Comparison of ENCODE assay signal across 20 cellular contexts in genomic region chr7:33712020-33712414, GRCh38.
DNase-seq lines count a peak whose midpoint lies in the region; ATAC-seq, FAIRE-seq and TF ChIP-seq lines count a peak whose summit lies in the region.
"Had no signal": no experiment of that assay in that cellular context is flagged by ENCODE, and none has a peak within 500 bp of the region (broad histone marks: within the 10 kb centered on the region; RNA-seq: fewer than 3 reads in every experiment).

No MANE protein-coding gene starts in this region.

- no peak overlapping the region for H2BK20ac ChIP-seq in H1 (ENCODE audit: low read length)

- no peak overlapping the region for H2BK12ac ChIP-seq in H1 (ENCODE audit: low read depth, low read length)

- H4K8ac ChIP-seq in H1 (ENCODE audit: extremely low read depth, insufficient read depth, low read length) (no peak overlapping the region), mesendoderm (ENCODE audit: low read depth, low read length) (no peak overlapping the region)

- H4K20me1 ChIP-seq in HepG2 (ENCODE audit: insufficient read depth, low read length) (no peaks in the 10 kb centered on the region), H1 (replicated peaks in 1 of 2; ENCODE audit: control insufficient read depth in 1 of 2, insufficient read depth in 2 of 2, low read length in 2 of 2) (no peaks in the 10 kb centered on the region)
- H4K20me1 ChIP-seq: BLaER1 had no signal

- no peak overlapping the region for H4K5ac ChIP-seq in H1 (ENCODE audit: insufficient read length, low read depth, low read length)
- H4K5ac ChIP-seq in mesendoderm (ENCODE audit: low read length), result no peak overlapping the region

- no peaks in the 10 kb centered on the region for H3K36me3 Mint-ChIP-seq in activated CD8-positive, alpha-beta T cell treated with anti-CD3 and anti-CD28 coated beads for 36 hours (ENCODE audit: low read depth)
- H3K36me3 Mint-ChIP-seq: CD14-positive monocyte, IgD-negative memory B cell had no signal

- no peak overlapping the region for H3K27ac Mint-ChIP-seq in activated CD8-positive, alpha-beta T cell treated with anti-CD3 and anti-CD28 coated beads for 36 hours
- H3K27ac Mint-ChIP-seq: CD14-positive monocyte, H9, IgD-negative memory B cell had no signal

- H3K4me2 ChIP-seq in HepG2 (ENCODE audit: low read depth, low read length), result peak overlapping the region; percentile 44
- H3K4me2 ChIP-seq in H1 (ENCODE audit: insufficient read depth in 1 of 2, low read depth in 2 of 2, low read length in 2 of 2), result no peak overlapping the region
- no peak overlapping the region for H3K4me2 ChIP-seq in mesendoderm (ENCODE audit: low read length)
- H3K4me2 ChIP-seq: BLaER1 had no signal

- no peak overlapping the region for H3K4ac ChIP-seq in H1 (replicated peaks; ENCODE audit: insufficient read length, low read depth, low read length)
- no peak overlapping the region for H3K4ac ChIP-seq in mesendoderm (ENCODE audit: low read depth, low read length)

- no peak overlapping the region for H2BK120ac ChIP-seq in H1 (replicated peaks; ENCODE audit: low read depth, low read length)
- peak overlapping the region; percentile 15 for H2BK120ac ChIP-seq in mesendoderm (ENCODE audit: low read depth, low read length)

- in situ Hi-C loops in HepG2 (cut with HindIII; ENCODE audit: extremely low pct_ligation_motif_present, low pct_unique_long_range_greater_than_20kb), result loop anchor here (25.0 kb wide), 1 partner anchor 525 kb away; no protein-coding TSS in a partner anchor

- H2AFZ ChIP-seq in HepG2 (ENCODE audit: low read length) (no peak overlapping the region), H1 (ENCODE audit: low read length) (no peak overlapping the region)
- H2AFZ ChIP-seq: GM23248 had no signal

- no peaks in the 10 kb centered on the region for H3K9me3 Mint-ChIP-seq in activated CD8-positive, alpha-beta T cell treated with anti-CD3 and anti-CD28 coated beads for 36 hours
- H3K9me3 Mint-ChIP-seq: CD14-positive monocyte, H9 had no signal

- no peak overlapping the region for H3K14ac ChIP-seq in H1 (ENCODE audit: insufficient read length)

- H3K27me3 Mint-ChIP-seq in activated CD8-positive, alpha-beta T cell treated with anti-CD3 and anti-CD28 coated beads for 36 hours, result no peaks in the 10 kb centered on the region
- H3K27me3 Mint-ChIP-seq: CD4-positive, alpha-beta memory T cell had no signal

- no peaks in the 10 kb centered on the region for H3K79me1 ChIP-seq in H1 (ENCODE audit: low read depth, low read length)
- H3K79me1 ChIP-seq in mesendoderm (ENCODE audit: low read length), result no peaks in the 10 kb centered on the region

- H3K18ac ChIP-seq in H1 (ENCODE audit: extremely low read depth, low read length) (no peak overlapping the region), mesendoderm (ENCODE audit: low read length) (peak overlapping the region; percentile 31)

- no peak overlapping the region for H4K91ac ChIP-seq in H1 (replicated peaks; ENCODE audit: insufficient read length, low read length)

- H3K36me3 ChIP-seq in HepG2 (replicated peaks in 1 of 2; ENCODE audit: control insufficient read depth in 1 of 2, insufficient read depth in 2 of 2, low read length in 2 of 2) (no peaks in the 10 kb centered on the region), right lobe of liver (no peaks in the 10 kb centered on the region), H1 (ENCODE audit: control insufficient read depth in 2 of 4, insufficient read depth in 4 of 4, low read length in 3 of 4) (no peaks in the 10 kb centered on the region), mesendoderm (ENCODE audit: control insufficient read depth, insufficient read depth, low read length) (no peaks in the 10 kb centered on the region), H7 (replicated peaks; ENCODE audit: control insufficient read depth, insufficient read depth, low read length) (no peaks in the 10 kb centered on the region), tibial nerve (no peaks in the 10 kb centered on the region)
- H3K36me3 ChIP-seq: BLaER1 had no signal

- POLR2A ChIA-PET in HepG2 (lab: Yijun Ruan, JAX) (no interaction called here), H1 (lab: Charles Lee; ENCODE audit: partially characterized antibody) (interaction anchor here (0.9 kb wide), 1 partner anchor 10 kb away, joined by 3 read pairs; no protein-coding TSS in a partner anchor)
- POLR2A ChIA-PET in activated CD8-positive, alpha-beta T cell treated with anti-CD3 and anti-CD28 coated beads for 36 hours (lab: Charles Lee), result no interaction called here

- no peak for TF ChIP-seq RAD21 in HepG2 (CRISPR knock-in tag; IDR thresholded peaks at IDR 0.05)
- no peak for TF ChIP-seq RAD21 in H1 (IDR thresholded peaks at IDR 0.05 in 1 of 2, conservative IDR thresholded peaks at IDR 0.05 in 1 of 2; ENCODE audit: low read depth in 2 of 2, low read length in 2 of 2)

- H3K9me3 ChIP-seq in HepG2 (ENCODE audit: low read length) (no peaks in the 10 kb centered on the region), right lobe of liver (no peaks in the 10 kb centered on the region), H1 (ENCODE audit: insufficient read depth in 2 of 2, low read depth in 1 of 2, low read length in 1 of 2) (no peaks in the 10 kb centered on the region), tibial nerve (no peaks in the 10 kb centered on the region)
- H3K9me3 ChIP-seq: BLaER1 had no signal

- no peak overlapping the region for H3K56ac ChIP-seq in H1 (replicated peaks; ENCODE audit: insufficient read length, low read depth, low read length)
- peak overlapping the region; percentile 10 for H3K56ac ChIP-seq in mesendoderm (ENCODE audit: low read length)

- no peak overlapping the region for H3K9ac ChIP-seq in HepG2 (ENCODE audit: insufficient read depth, low read depth, low read length)
- no peak overlapping the region for H3K9ac ChIP-seq in H1 (replicated peaks in 1 of 4; ENCODE audit: extremely low read depth in 1 of 4, low read depth in 3 of 4, low read length in 3 of 4)
- no peak overlapping the region for H3K9ac ChIP-seq in mesendoderm (ENCODE audit: low read length)
- H3K9ac ChIP-seq: BLaER1, GM23248 had no signal

- H3K27ac ChIP-seq in HepG2 (ENCODE audit: extremely low read length, insufficient read depth, low read length), result no peak overlapping the region
- no peak overlapping the region for H3K27ac ChIP-seq in right lobe of liver
- H3K27ac ChIP-seq in H1 (ENCODE audit: low read depth, low read length), result no peak overlapping the region
- H3K27ac ChIP-seq in mesendoderm (ENCODE audit: low read depth, low read length), result no peak overlapping the region
- no peak overlapping the region for H3K27ac ChIP-seq in tibial nerve
- H3K27ac ChIP-seq: BLaER1, GM23248, HL-60 had no signal

- H3K79me2 ChIP-seq in HepG2 (ENCODE audit: insufficient read depth, low read length) (no peaks in the 10 kb centered on the region), H1 (ENCODE audit: control insufficient read depth in 1 of 2, insufficient read depth in 2 of 2, low read length in 2 of 2) (no peaks in the 10 kb centered on the region), mesendoderm (ENCODE audit: control insufficient read depth, insufficient read depth, low read length) (no peaks in the 10 kb centered on the region)

- FAIRE-seq in HepG2 (lab: Jason Lieb, UNC), result no peak
- FAIRE-seq in H1 (lab: Jason Lieb, UNC), result no peak
- FAIRE-seq: GM12892, GM18507 had no signal

- no peak overlapping the region for H2BK15ac ChIP-seq in H1 (ENCODE audit: low read length)
- H2BK15ac ChIP-seq in mesendoderm (replicated peaks; ENCODE audit: low read depth), result no peak overlapping the region

- H3K4me3 Mint-ChIP-seq in activated CD8-positive, alpha-beta T cell treated with anti-CD3 and anti-CD28 coated beads for 36 hours, result no peak overlapping the region
- H3K4me3 Mint-ChIP-seq: CD14-positive monocyte; CD4-positive, alpha-beta memory T cell; H9; IgD-negative memory B cell had no signal

- no peak overlapping the region for H2AK5ac ChIP-seq in H1 (ENCODE audit: low read depth, low read length)
- no peak overlapping the region for H2AK5ac ChIP-seq in mesendoderm (ENCODE audit: low read length)

- TF ChIP-seq EP300 in HepG2 (IDR thresholded peaks at IDR 0.05; ENCODE audit: low read depth in 2 of 2, low read length in 2 of 2) (no peak), HepG2 (CRISPR knock-in tag; IDR thresholded peaks at IDR 0.05; ENCODE audit: borderline replicate concordance) (no peak), H1 (IDR thresholded peaks at IDR 0.05; ENCODE audit: borderline replicate concordance in 1 of 2, low read depth in 2 of 2, low read length in 2 of 2) (no peak), tibial nerve (IDR thresholded peaks at IDR 0.05) (no peak)

- no peaks in the 10 kb centered on the region for H3K4me1 Mint-ChIP-seq in activated CD8-positive, alpha-beta T cell treated with anti-CD3 and anti-CD28 coated beads for 36 hours (ENCODE audit: low read depth)
- H3K4me1 Mint-ChIP-seq: CD14-positive monocyte; CD4-positive, alpha-beta memory T cell; IgD-negative memory B cell had no signal

- BruUV-seq in HepG2 (replicated peaks; lab: Mats Ljungman, UMichigan), result no TSS peak

- no peak for TF ChIP-seq CTCF in HepG2 (CRISPR knock-in tag; IDR thresholded peaks at IDR 0.05)
- no peak for TF ChIP-seq CTCF in right lobe of liver (IDR thresholded peaks at IDR 0.05)
- TF ChIP-seq CTCF in H1 (IDR thresholded peaks at IDR 0.05; ENCODE audit: control extremely low read depth in 1 of 3, insufficient read depth in 1 of 3, low read depth in 1 of 3, low read length in 3 of 3), result no peak
- no peak for TF ChIP-seq CTCF in tibial nerve (IDR thresholded peaks at IDR 0.05)
- TF ChIP-seq CTCF in activated CD8-positive, alpha-beta T cell treated with anti-CD3 and anti-CD28 coated beads for 36 hours (IDR thresholded peaks at IDR 0.05), result no peak

- H3K4me1 ChIP-seq in HepG2 (ENCODE audit: insufficient read depth, low read length) (peaks cover 23% of the 10 kb centered on the region), right lobe of liver (peaks cover 0 to 11% (median 0%) of the 10 kb centered on the region in 4 donors), H1 (replicated peaks in 1 of 4; ENCODE audit: control insufficient read depth in 3 of 4, insufficient read depth in 4 of 4, low read length in 3 of 4) (peaks cover 0 to 11% (median 3%) of the 10 kb centered on the region in 4 experiments; a peak in 3 of 7 replicates), mesendoderm (ENCODE audit: control insufficient read depth, low read depth, low read length) (peaks cover 4% of the 10 kb centered on the region), tibial nerve (peaks cover 0 to 10% (median 2%) of the 10 kb centered on the region in 4 donors)
- H3K4me1 ChIP-seq: BLaER1 had no signal

- CTCF ChIA-PET in HepG2 (lab: Yijun Ruan, JAX; ENCODE audit: low intra/inter-chr PET ratio, low total read pairs) (no interaction called here), H1 (lab: Charles Lee; ENCODE audit: partially characterized antibody) (interaction anchor here (0.9 to 3.1 kb wide), 3 partner anchors 9 to 45 kb away, joined by 4 to 7 read pairs (median 4); no protein-coding TSS in a partner anchor)
- CTCF ChIA-PET in activated CD8-positive, alpha-beta T cell treated with anti-CD3 and anti-CD28 coated beads for 36 hours (lab: Charles Lee), result interaction anchor here (0.8 kb wide), 1 partner anchor 198 kb away, joined by 3 read pairs; no protein-coding TSS in a partner anchor

- DNase-seq in HepG2 (ENCODE audit: low spot score), result no peak
- DNase-seq in right lobe of liver, result no peak
- DNase-seq in H1 (ENCODE audit: low read depth in 1 of 2, low spot score in 2 of 2), result no peak
- DNase-seq in mesendoderm, result no peak
- DNase-seq in H7, result no peak
- no peak for DNase-seq in activated T-cell treated with anti-CD3 and anti-CD28 coated beads, Interleukin-2, amount 50 U/mL, for 1 hour
- DNase-seq in tibial nerve (ENCODE audit: low spot score in 2 of 2), result no peak
- DNase-seq in activated CD8-positive, alpha-beta T cell treated with anti-CD3 and anti-CD28 coated beads for 36 hours, result no peak
- DNase-seq: 8988T; CD4-positive, alpha-beta memory T cell; DMS79; GDM1; GM23248; H9 had no signal

- no peak overlapping the region for H3K23ac ChIP-seq in H1 (ENCODE audit: insufficient read length)
- no peak overlapping the region for H3K23ac ChIP-seq in mesendoderm (ENCODE audit: low read length)

- no peak overlapping the region for H3K4me3 ChIP-seq in HepG2 (replicated peaks in 1 of 3; ENCODE audit: insufficient read depth in 1 of 3, low read depth in 2 of 3, low read length in 3 of 3)
- no peak overlapping the region for H3K4me3 ChIP-seq in right lobe of liver
- no peak overlapping the region for H3K4me3 ChIP-seq in H1 (ENCODE audit: extremely low read depth in 1 of 4, insufficient read depth in 2 of 4, low read depth in 3 of 4, low read length in 4 of 4)
- H3K4me3 ChIP-seq in mesendoderm (ENCODE audit: low read length), result no peak overlapping the region
- H3K4me3 ChIP-seq in H7 (ENCODE audit: insufficient read depth, low read depth, low read length), result no peak overlapping the region
- H3K4me3 ChIP-seq in tibial nerve, result no peak overlapping the region
- H3K4me3 ChIP-seq: BLaER1, GM23248 had no signal

- no peak for TF ChIP-seq POLR2A in HepG2 (IDR thresholded peaks at IDR 0.05; ENCODE audit: insufficient read depth in 1 of 2, low read depth in 2 of 2, low read length in 2 of 2)
- no peak for TF ChIP-seq POLR2A in right lobe of liver (IDR thresholded peaks at IDR 0.05)
- no peak for TF ChIP-seq POLR2A in H1 (IDR thresholded peaks at IDR 0.05; ENCODE audit: control extremely low read depth in 1 of 2, low read depth in 2 of 2, low read length in 2 of 2)
- TF ChIP-seq POLR2A in tibial nerve (IDR thresholded peaks at IDR 0.05), result no peak

- no peaks in the 10 kb centered on the region for H3K23me2 ChIP-seq in H1 (ENCODE audit: low read depth, low read length)

- 38% methylated on average over 4 of the region's 4 CpGs for WGBS in HepG2 (ENCODE audit: low lambda C conversion rate)
- 73% methylated on average over 4 of the region's 4 CpGs for WGBS in right lobe of liver (ENCODE audit: insufficient coverage, low coverage, low lambda C conversion rate, missing lambda C conversion rate)
- 93% methylated on average over 4 of the region's 4 CpGs; no CpG with 5 or more reads in 1 of the 2 experiments for WGBS in H1 (ENCODE audit: extremely low coverage in 1 of 2, insufficient coverage in 1 of 2, insufficient read length in 1 of 2, insufficient replicate concordance in 2 of 2, low coverage in 1 of 2, low lambda C conversion rate in 2 of 2, missing lambda C conversion rate in 1 of 2), 2 experiments
- WGBS in mesendoderm (ENCODE audit: extremely low coverage, insufficient coverage, low lambda C conversion rate), result no CpG with 5 or more reads among the region's 4 CpGs
- 94% methylated on average over 4 of the region's 4 CpGs for WGBS in tibial nerve, 2 donors

- H2BK5ac ChIP-seq in H1 (ENCODE audit: low read depth, low read length) (no peak overlapping the region), mesendoderm (ENCODE audit: low read length) (peak overlapping the region; percentile 24)

- H3K27me3 ChIP-seq in HepG2 (ENCODE audit: control insufficient read depth in 1 of 2, insufficient read depth in 2 of 2, low read length in 2 of 2) (no peaks in the 10 kb centered on the region), right lobe of liver (no peaks in the 10 kb centered on the region), H1 (replicated peaks in 1 of 4; ENCODE audit: control insufficient read depth in 3 of 4, extremely low read depth in 1 of 4, insufficient read depth in 3 of 4, low read length in 3 of 4) (peaks cover 0 to 2% (median 0%) of the 10 kb centered on the region in 4 experiments; a peak in 1 of 7 replicates), mesendoderm (ENCODE audit: insufficient read depth, low read length, poor library complexity) (no peaks in the 10 kb centered on the region), H7 (ENCODE audit: control insufficient read depth, insufficient read depth, low read length) (no peaks in the 10 kb centered on the region; the same call in 1 of the 2 replicates), tibial nerve (no peaks in the 10 kb centered on the region)
- H3K27me3 ChIP-seq: BLaER1 had no signal

- intact Hi-C loops in HepG2 (cut with micrococcal nuclease; ENCODE audit: unreplicated experiment) (no loop called here), right lobe of liver (cut with DNase I) (no loop called here)
- intact Hi-C loops in activated CD8-positive, alpha-beta T cell treated with anti-CD3 and anti-CD28 coated beads for 36 hours (cut with micrococcal nuclease), result no loop called here

- ATAC-seq in HepG2, result no peak
- no peak for ATAC-seq in right lobe of liver
- ATAC-seq in activated CD8-positive, alpha-beta T cell treated with anti-CD3 and anti-CD28 coated beads for 36 hours, result no peak

Comparison
In these comparisons a context has a peak if more than half of its experiments do, and no peak if none do; other contexts are left out.
1. Of the 41 proteins assayed by ChIP-seq in both HepG2 and H1: peak only in HepG2: none; only in H1: KDM1A; in both: none; in neither: 40.